In the genomic region with DNA sequence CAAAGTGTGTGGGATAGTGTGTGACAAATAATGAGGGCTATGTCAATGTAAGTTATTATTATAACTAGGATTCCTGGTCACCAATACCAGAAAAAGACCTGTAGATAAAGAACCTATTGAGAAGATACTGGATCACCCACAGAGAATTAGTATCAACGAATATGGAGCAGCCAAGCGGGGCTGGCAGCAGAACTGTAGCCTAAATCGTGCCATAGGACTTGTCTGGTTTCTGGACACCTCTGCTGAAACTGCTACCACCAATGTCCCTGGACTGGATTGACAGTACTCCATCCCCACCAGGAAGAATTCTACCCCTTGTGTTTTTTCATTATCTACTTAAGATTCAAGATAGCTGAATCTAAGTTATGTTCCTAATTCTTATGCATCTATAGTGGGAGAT, we compare ENCODE assay signal across 4 cellular contexts.
TF ChIP-seq lines count a peak whose summit lies in the region.

No MANE protein-coding gene starts in this region.

TF ChIP-seq in HepG2, 621 proteins besides CTCF, POLR2A, EP300 and RAD21:
- TF ChIP-seq PLRG1 (conservative IDR thresholded peaks at IDR 0.05) (no peak), ZFP36 (IDR thresholded peaks at IDR 0.05; ENCODE audit: borderline replicate concordance, low read depth, low read length, partially characterized antibody) (peak; percentile 32), MTF2 (CRISPR knock-in tag; IDR thresholded peaks at IDR 0.05; ENCODE audit: borderline replicate concordance) (no peak)

TF ChIP-seq in A549, 52 proteins besides CTCF, POLR2A, EP300 and RAD21:
- TF ChIP-seq RNF2 (IDR thresholded peaks at IDR 0.05; ENCODE audit: borderline replicate concordance, low read depth) (peak; percentile 39; the same call in 1 of the 2 replicates), CBX8 (IDR thresholded peaks at IDR 0.05) (peak; percentile 98), KDM1A (IDR thresholded peaks at IDR 0.05; ENCODE audit: low read depth) (no peak)

TF ChIP-seq in K562, 482 proteins besides CTCF, POLR2A, EP300 and RAD21:
- peak; percentile 90 for TF ChIP-seq CBX8 (IDR thresholded peaks at IDR 0.05; ENCODE audit: borderline replicate concordance, extremely low read depth, low read depth, low read length, poor library complexity, severe bottlenecking)
- TF ChIP-seq NR4A1 (CRISPR knock-in tag; IDR thresholded peaks at IDR 0.05), result no peak
- TF ChIP-seq NR4A1 (tag; IDR thresholded peaks at IDR 0.05), result no peak
- 0 out of 2 replicates have a peak, but pooled peaks have one; percentile 26 for TF ChIP-seq RNF2 (IDR thresholded peaks at IDR 0.05)
- no peak for TF ChIP-seq ZNF586 (CRISPR knock-in tag; conservative IDR thresholded peaks at IDR 0.05)

TF ChIP-seq in HEK293T, 16 proteins besides CTCF, POLR2A, EP300 and RAD21:
- no peak for TF ChIP-seq CTBP1 (IDR thresholded peaks at IDR 0.05; ENCODE audit: borderline replicate concordance)
- no peak for TF ChIP-seq FOXK2 (IDR thresholded peaks at IDR 0.05)
- no peak for TF ChIP-seq FOXA1 (IDR thresholded peaks at IDR 0.05)
- TF ChIP-seq SUZ12 (IDR thresholded peaks at IDR 0.05), result no peak
- TF ChIP-seq HDGF (IDR thresholded peaks at IDR 0.05; ENCODE audit: borderline replicate concordance), result no peak
- TF ChIP-seq ZNF384 (IDR thresholded peaks at IDR 0.05), result no peak
- TF ChIP-seq BHLHE40 (IDR thresholded peaks at IDR 0.05; ENCODE audit: borderline replicate concordance), result no peak
